In genomic region chr4:100166297-100167034, GRCh38 we compare ENCODE assay signal across 15 cellular contexts. TPM values are rescaled to one million over a fixed set of nuclear protein-coding genes. Genes with fewer than 3 reads are reported as not detected.
DNase-seq lines count a peak whose midpoint lies in the region; ATAC-seq, FAIRE-seq and TF ChIP-seq lines count a peak whose summit lies in the region.
"Had no signal": no experiment of that assay in that cellular context is flagged by ENCODE, and none has a peak within 500 bp of the region (broad histone marks: within the 10 kb centered on the region; RNA-seq: fewer than 3 reads in every experiment).

No MANE protein-coding gene starts in this region.

- H3F3A ChIP-seq in Loucy (ENCODE audit: low read depth), result no peaks in the 10 kb centered on the region

- H3K36me3 ChIP-seq in Loucy (ENCODE audit: insufficient read depth, low read length), result no peaks in the 10 kb centered on the region; the same call in 1 of the 2 replicates

- H3K79me2 ChIP-seq in Loucy (ENCODE audit: insufficient read depth, low read length), result no peaks in the 10 kb centered on the region

- TF ChIP-seq CTCF in Loucy (conservative IDR thresholded peaks at IDR 0.05; ENCODE audit: low read length) (no peak), brain (conservative IDR thresholded peaks at IDR 0.05) (no peak)

- H4K20me1 ChIP-seq in Loucy (ENCODE audit: insufficient read depth, low read length, poor library complexity, severe bottlenecking), result no peaks in the 10 kb centered on the region

- ATAC-seq in stimulated activated memory B cell treated with anti-CD40 and anti-IgM and Interleukin-4, amounts not matched to agents 10 μg/mL and 1 μg/mL and 100 μg/mL, for 72 hours, result peak; percentile 57
- ATAC-seq in HG02938 (IDR thresholded peaks at IDR 0.05; ENCODE audit: unreplicated experiment) (no peak), HG02759 (IDR thresholded peaks at IDR 0.05; ENCODE audit: unreplicated experiment) (no peak)
- ATAC-seq: K562 had no signal

- no peak overlapping the region; the same call in 1 of the 2 replicates for H2AFZ ChIP-seq in Loucy (ENCODE audit: low read length)
- H2AFZ ChIP-seq: GM23248 had no signal

- FAIRE-seq in GM18507 (lab: Jason Lieb, UNC), result peak; percentile 24
- FAIRE-seq: K562 had no signal

- no peaks in the 10 kb centered on the region for H3K27me3 Mint-ChIP-seq in brain
- no peaks in the 10 kb centered on the region for H3K27me3 Mint-ChIP-seq in stimulated activated memory B cell treated with anti-CD40 and anti-IgM and Interleukin-4, amounts not matched to agents 10 μg/mL and 1 μg/mL and 100 μg/mL, for 72 hours

- peaks cover 42% of the 10 kb centered on the region for H3K4me1 Mint-ChIP-seq in brain
- H3K4me1 Mint-ChIP-seq in stimulated activated memory B cell treated with anti-CD40 and anti-IgM and Interleukin-4, amounts not matched to agents 10 μg/mL and 1 μg/mL and 100 μg/mL, for 72 hours, result peaks cover 35% of the 10 kb centered on the region

- H3K9me2 ChIP-seq in Loucy (replicated peaks; ENCODE audit: low read depth, low read length), result no peaks in the 10 kb centered on the region

- H3K4me3 Mint-ChIP-seq in brain, result no peak overlapping the region
- H3K4me3 Mint-ChIP-seq in stimulated activated memory B cell treated with anti-CD40 and anti-IgM and Interleukin-4, amounts not matched to agents 10 μg/mL and 1 μg/mL and 100 μg/mL, for 72 hours, result no peak overlapping the region

- H3K9me3 Mint-ChIP-seq in brain, result peaks cover 0 to 6% (median 0%) of the 10 kb centered on the region in 5 experiments
- H3K9me3 Mint-ChIP-seq in stimulated activated memory B cell treated with anti-CD40 and anti-IgM and Interleukin-4, amounts not matched to agents 10 μg/mL and 1 μg/mL and 100 μg/mL, for 72 hours, result peaks cover 8% of the 10 kb centered on the region

- DNase-seq in GM18507 (ENCODE audit: extremely low spot score, insufficient read length, low read depth) (no peak), AG08395 (ENCODE audit: low spot score) (no peak)
- DNase-seq: C1 segment of cervical spinal cord, GM23248, MM.1S, NCI-H1105 treated with DMSO at 0.1 percent for 48 hours, NCI-H187 treated with DMSO at 0.1 percent for 48 hours, NCI-H2171 treated with DMSO at 0.1 percent for 48 hours, SIG-M5 had no signal

- H3K4me1 ChIP-seq in Loucy (ENCODE audit: insufficient read depth, low read length, poor library complexity, severe bottlenecking), result peaks cover 55% of the 10 kb centered on the region

- no peak overlapping the region for H3K9ac ChIP-seq in Loucy (ENCODE audit: low read depth, low read length, poor library complexity, severe bottlenecking)
- H3K9ac ChIP-seq: GM23248 had no signal

- H3K27me3 ChIP-seq in Loucy (ENCODE audit: insufficient read depth, low read length, poor library complexity, severe bottlenecking), result no peaks in the 10 kb centered on the region

- H3K4me2 ChIP-seq in Loucy (ENCODE audit: low read depth, low read length, poor library complexity, severe bottlenecking), result peak overlapping the region; percentile 64

- peak overlapping the region in 3 of 5 experiments; percentile 40 to 80 (median 49) for H3K27ac Mint-ChIP-seq in brain
- no peak overlapping the region for H3K27ac Mint-ChIP-seq in stimulated activated memory B cell treated with anti-CD40 and anti-IgM and Interleukin-4, amounts not matched to agents 10 μg/mL and 1 μg/mL and 100 μg/mL, for 72 hours

- peaks cover 15% of the 10 kb centered on the region; the same call in 1 of the 2 replicates for H3K9me3 ChIP-seq in Loucy (ENCODE audit: insufficient read depth, low read depth, low read length)

- no peaks in the 10 kb centered on the region for H3K36me3 Mint-ChIP-seq in brain
- H3K36me3 Mint-ChIP-seq in stimulated activated memory B cell treated with anti-CD40 and anti-IgM and Interleukin-4, amounts not matched to agents 10 μg/mL and 1 μg/mL and 100 μg/mL, for 72 hours, result no peaks in the 10 kb centered on the region

- peak overlapping the region; percentile 46 for H3K4me3 ChIP-seq in Loucy (ENCODE audit: low read length, poor library complexity, severe bottlenecking)
- H3K4me3 ChIP-seq: GM23248, K562 had no signal

RNA-seq across cellular contexts. Expression of gene DDIT4L, which starts 23.8 kb away (rescaled TPM):
- 1.5 TPM for polyA plus RNA-seq in brain (ENCODE audit: insufficient read depth, low read depth, low replicate concordance)
- polyA plus RNA-seq: K562 had no signal
